In genomic region chr5:70900533-70901271, GRCh38 we compare ENCODE assay signal across 8 cellular contexts. TPM values are rescaled to one million over a fixed set of nuclear protein-coding genes. Genes with fewer than 3 reads are reported as not detected.
DNase-seq lines count a peak whose midpoint lies in the region; ATAC-seq and TF ChIP-seq lines count a peak whose summit lies in the region.
"Not testable (repeated sequence)": the region's sequence is repeated elsewhere in the genome, so short reads cannot be mapped to it uniquely, and the experiment has no call there.

SERF1A (plus strand) TSS chr5:70900669; CDS start chr5:70900870, 201 bp downstream.

- DNase-seq in RWPE2 (ENCODE audit: low spot score); dermis blood vessel endothelial cell; mesothelial cell of epicardium (ENCODE audit: low spot score in 2 of 2, unreplicated experiment in 2 of 2); stimulated activated naive CD8-positive, alpha-beta T cell treated with anti-CD3 and anti-CD28 coated beads, Interleukin-15, Interleukin-2, amounts not matched to agents 100 U/mL and 50 U/mL, for 24 hours: not testable (repeated sequence)

- not testable (repeated sequence) for H3K9me3 ChIP-seq in RWPE2 (ENCODE audit: severe bottlenecking)

- not testable (repeated sequence) for H3K4me3 Mint-ChIP-seq in mesothelial cell of epicardium

- peak; percentile 92 for ATAC-seq in GM18502 (IDR thresholded peaks at IDR 0.05; ENCODE audit: poor library complexity, unreplicated experiment)
- peak; percentile 94 for ATAC-seq in GM19455 (IDR thresholded peaks at IDR 0.05; ENCODE audit: unreplicated experiment)
- ATAC-seq in HG02610 (IDR thresholded peaks at IDR 0.05; ENCODE audit: unreplicated experiment), result peak; percentile 90
- ATAC-seq in HG03135 (IDR thresholded peaks at IDR 0.05; ENCODE audit: unreplicated experiment), result peak; percentile 88
- ATAC-seq in RWPE2 (ENCODE audit: low read depth), result peak; percentile 91
- peak; percentile 94 for ATAC-seq in stimulated activated naive CD8-positive, alpha-beta T cell treated with anti-CD3 and anti-CD28 coated beads, Interleukin-15, Interleukin-2, amounts not matched to agents 100 U/mL and 50 U/mL, for 24 hours

- H3K27me3 ChIP-seq in RWPE2 (ENCODE audit: insufficient read depth, poor library complexity, severe bottlenecking), result not testable (repeated sequence)

- not testable (repeated sequence) for TF ChIP-seq CTCF in RWPE2 (IDR thresholded peaks at IDR 0.05; ENCODE audit: poor library complexity, severe bottlenecking); mesothelial cell of epicardium (IDR thresholded peaks at IDR 0.05; ENCODE audit: unreplicated experiment)

- not testable (repeated sequence) for H3K27ac ChIP-seq in RWPE2 (ENCODE audit: poor library complexity, severe bottlenecking)

- not testable (repeated sequence) for H3K36me3 Mint-ChIP-seq in mesothelial cell of epicardium

- H3K4me3 ChIP-seq in RWPE2 (ENCODE audit: severe bottlenecking), result not testable (repeated sequence)

- H3K9me3 Mint-ChIP-seq in mesothelial cell of epicardium, result not testable (repeated sequence)

- not testable (repeated sequence) for H3K36me3 ChIP-seq in RWPE2 (ENCODE audit: low read depth)

- not testable (repeated sequence) for H3K27ac Mint-ChIP-seq in mesothelial cell of epicardium

- not testable (repeated sequence) for H3K4me1 ChIP-seq in RWPE2 (ENCODE audit: insufficient read depth, poor library complexity, severe bottlenecking)

- not testable (repeated sequence) for H3K27me3 Mint-ChIP-seq in mesothelial cell of epicardium (ENCODE audit: low read depth)

- not testable (repeated sequence) for H3K4me1 Mint-ChIP-seq in mesothelial cell of epicardium

RNA-seq across cellular contexts. Expression of gene SERF1A, which starts in this region (rescaled TPM):
- 5.4 and 13.8 TPM in 2 replicates for total RNA-seq in dermis blood vessel endothelial cell
- 21.8 to 25.6 TPM (median 23.3 TPM) in 3 replicates for total RNA-seq in mesothelial cell of epicardium
